ENCODE assay signal across 1 cellular context in genomic region chr9:125547383-125547782, GRCh38.
TF ChIP-seq lines count a peak whose summit lies in the region.

No MANE protein-coding gene starts in this region.

TF ChIP-seq in GM23338, 12 proteins besides CTCF, POLR2A, EP300 and RAD21 (continued from another document):
- TF ChIP-seq ZNF462 (CRISPR knock-in tag; IDR thresholded peaks at IDR 0.05) (no peak), CREB1 (CRISPR knock-in tag; IDR thresholded peaks at IDR 0.05; ENCODE audit: low read depth) (no peak), EZH2phosphoT487 (IDR thresholded peaks at IDR 0.05; ENCODE audit: unreplicated experiment) (no peak), ETS1 (IDR thresholded peaks at IDR 0.05) (no peak), JUNB (IDR thresholded peaks at IDR 0.05; ENCODE audit: unreplicated experiment) (no peak), NANOG (IDR thresholded peaks at IDR 0.05; ENCODE audit: borderline replicate concordance) (no peak), REST (IDR thresholded peaks at IDR 0.05; ENCODE audit: unreplicated experiment) (no peak), ZNF331 (CRISPR knock-in tag; IDR thresholded peaks at IDR 0.05; ENCODE audit: low read depth) (no peak)
